Comparison of ENCODE assay signal across 22 cellular contexts in genomic region chr7:70018700-70019099, GRCh38.
DNase-seq lines count a peak whose midpoint lies in the region; ATAC-seq, FAIRE-seq and TF ChIP-seq lines count a peak whose summit lies in the region.
"Had no signal": no experiment of that assay in that cellular context is flagged by ENCODE, and none has a peak within 500 bp of the region (broad histone marks: within the 10 kb centered on the region; RNA-seq: fewer than 3 reads in every experiment).

No MANE protein-coding gene starts in this region.

- H3K9ac ChIP-seq in IMR-90 (ENCODE audit: low read depth, low read length) (no peak overlapping the region), K562 (ENCODE audit: insufficient read depth in 1 of 2, low read depth in 2 of 2, low read length in 2 of 2) (no peak overlapping the region)
- H3K9ac ChIP-seq: BLaER1 treated with 17β-estradiol and CSF1 and Interleukin-3, amounts not matched to agents 10 nM and 100 nM had no signal

- H3K27ac Mint-ChIP-seq in osteocyte (ENCODE audit: unreplicated experiment): peak overlapping the region; percentile 4
- H3K27ac Mint-ChIP-seq in T-helper 2 cell treated with Interferon-gamma antibody and Interleukin-4, amounts not matched to agents 5 μg/mL and 100 μg/mL, for 36 hours: no peak overlapping the region
- H3K27ac Mint-ChIP-seq: B cell; CD4-positive, alpha-beta T cell; CD8-positive, alpha-beta T cell had no signal

- WGBS in IMR-90 (ENCODE audit: extremely low coverage in 2 of 2, insufficient read length in 1 of 2), 2 experiments: no CpG with 5 or more reads among the region's 1 CpG
- 0% methylated on average over 1 of the region's 1 CpG for WGBS in K562 (ENCODE audit: insufficient coverage, low coverage, missing lambda C conversion rate)

- CTCF ChIA-PET in IMR-90 (lab: Yijun Ruan, JAX): no interaction called here
- CTCF ChIA-PET in K562 (lab: Yijun Ruan, JAX; ENCODE audit: low intra/inter-chr PET ratio): interaction anchor here (0.6 kb wide), 1 partner anchor 598 kb away, joined by 3 read pairs; no protein-coding TSS in a partner anchor

- H3K27me3 Mint-ChIP-seq in osteocyte (ENCODE audit: unreplicated experiment): no peaks in the 10 kb centered on the region
- peaks cover 2% of the 10 kb centered on the region for H3K27me3 Mint-ChIP-seq in T-helper 2 cell treated with Interferon-gamma antibody and Interleukin-4, amounts not matched to agents 5 μg/mL and 100 μg/mL, for 36 hours (ENCODE audit: low read depth)
- H3K27me3 Mint-ChIP-seq: B cell; CD4-positive, alpha-beta T cell had no signal

- H3K36me3 Mint-ChIP-seq in osteocyte (ENCODE audit: unreplicated experiment): peaks cover 3% of the 10 kb centered on the region
- H3K36me3 Mint-ChIP-seq in T-helper 2 cell treated with Interferon-gamma antibody and Interleukin-4, amounts not matched to agents 5 μg/mL and 100 μg/mL, for 36 hours (ENCODE audit: low read depth): no peaks in the 10 kb centered on the region
- H3K36me3 Mint-ChIP-seq: CD8-positive, alpha-beta T cell had no signal

- no peak overlapping the region for H2AK5ac ChIP-seq in IMR-90 (ENCODE audit: low read depth, low read length)

- no peak overlapping the region for H2BK120ac ChIP-seq in IMR-90 (ENCODE audit: low read depth, low read length)

- H3K4me1 ChIP-seq in IMR-90 (ENCODE audit: control insufficient read depth, insufficient read depth, low read length) (no peaks in the 10 kb centered on the region), K562 (replicated peaks in 1 of 2; ENCODE audit: control insufficient read depth in 2 of 2, insufficient read depth in 2 of 2, low read length in 2 of 2) (no peaks in the 10 kb centered on the region)

- H3K79me1 ChIP-seq in IMR-90 (ENCODE audit: low read depth in 1 of 2, low read length in 2 of 2): no peaks in the 10 kb centered on the region

- H2AK9ac ChIP-seq in IMR-90 (replicated peaks; ENCODE audit: low read depth, low read length, poor library complexity): no peak overlapping the region

- no peak for DNase-seq in IMR-90
- no peak for DNase-seq in K562 (ENCODE audit: extremely low read depth in 1 of 4, low spot score in 3 of 4)
- no peak for DNase-seq in osteocyte (ENCODE audit: extremely low spot score, unreplicated experiment)
- DNase-seq in activated CD4-positive, alpha-beta T cell treated with anti-CD3 and anti-CD28 coated beads for 1 hour: no peak
- no peak for DNase-seq in T-helper 2 cell treated with Interferon-gamma antibody and Interleukin-4, amounts not matched to agents 5 μg/mL and 100 μg/mL, for 36 hours (ENCODE audit: low spot score)
- DNase-seq: 8988T; AML-193; Caco-2; Calu3; CD4-positive, alpha-beta T cell; CD8-positive, alpha-beta T cell; DMS79 treated with DMSO at 0.1 percent for 48 hours; GF-D8 had no signal

- H4K91ac ChIP-seq in IMR-90 (ENCODE audit: insufficient read depth, low read depth, low read length): no peak overlapping the region

- H3K56ac ChIP-seq in IMR-90 (ENCODE audit: extremely low read depth, insufficient read depth, low read length): no peak overlapping the region

- H2AFZ ChIP-seq in IMR-90 (replicated peaks; ENCODE audit: low read length, poor library complexity) (no peak overlapping the region), K562 (ENCODE audit: low read depth, low read length) (no peak overlapping the region)

- no peak overlapping the region for H3K4me2 ChIP-seq in IMR-90 (ENCODE audit: low read depth, low read length)
- H3K4me2 ChIP-seq in K562 (ENCODE audit: insufficient read depth, low read length): no peak overlapping the region
- H3K4me2 ChIP-seq: BLaER1 treated with 17β-estradiol and CSF1 and Interleukin-3, amounts not matched to agents 10 nM and 100 nM had no signal

- peaks cover 3% of the 10 kb centered on the region for H3K9me3 Mint-ChIP-seq in osteocyte (ENCODE audit: unreplicated experiment)
- no peaks in the 10 kb centered on the region for H3K9me3 Mint-ChIP-seq in T-helper 2 cell treated with Interferon-gamma antibody and Interleukin-4, amounts not matched to agents 5 μg/mL and 100 μg/mL, for 36 hours
- H3K9me3 Mint-ChIP-seq: CD4-positive, alpha-beta T cell; CD8-positive, alpha-beta T cell had no signal

- in situ Hi-C loops in IMR-90 (cut with MboI; ENCODE audit: low sequenced_read_pairs): no loop called here
- in situ Hi-C loops in K562 (cut with MboI): no loop called here

- H4K20me1 ChIP-seq in IMR-90 (ENCODE audit: insufficient read depth, low read length) (no peaks in the 10 kb centered on the region), K562 (replicated peaks; ENCODE audit: control insufficient read depth, insufficient read depth, low read length) (no peaks in the 10 kb centered on the region)

- BruUV-seq in IMR-90 (replicated peaks; lab: Mats Ljungman, UMichigan) (no TSS peak), K562 (replicated peaks; lab: Mats Ljungman, UMichigan) (no TSS peak)

- TF ChIP-seq RAD21 in IMR-90 (IDR thresholded peaks at IDR 0.05; ENCODE audit: low read length): no peak
- TF ChIP-seq RAD21 in K562 (CRISPR knock-in tag; conservative IDR thresholded peaks at IDR 0.05 in 1 of 2, IDR thresholded peaks at IDR 0.05 in 1 of 2): no peak

- H3K9me1 ChIP-seq in IMR-90 (ENCODE audit: insufficient read depth, low read length) (no peaks in the 10 kb centered on the region), K562 (ENCODE audit: control insufficient read depth, insufficient read depth, low read length) (no peaks in the 10 kb centered on the region)

- no peak overlapping the region for H2BK5ac ChIP-seq in IMR-90 (ENCODE audit: low read depth, low read length, poor library complexity, severe bottlenecking)

- H3K79me2 ChIP-seq in K562 (ENCODE audit: control insufficient read depth, insufficient read depth, low read length): no peaks in the 10 kb centered on the region

- H3K14ac ChIP-seq in IMR-90 (replicated peaks; ENCODE audit: low read depth, low read length): no peak overlapping the region

- H3K4ac ChIP-seq in IMR-90 (ENCODE audit: low read depth, low read length): no peak overlapping the region

- no peak overlapping the region for H2BK15ac ChIP-seq in IMR-90 (ENCODE audit: low read depth, low read length)

- intact Hi-C loops in IMR-90 (cut with micrococcal nuclease) (no loop called here), K562 (cut with micrococcal nuclease) (no loop called here)

- no peak overlapping the region for H3K18ac ChIP-seq in IMR-90 (ENCODE audit: low read depth, low read length)

- TF ChIP-seq CTCF in IMR-90 (conservative IDR thresholded peaks at IDR 0.05; ENCODE audit: low read depth, low read length): no peak
- TF ChIP-seq CTCF in K562 (IDR thresholded peaks at IDR 0.05 in 2 of 3, conservative IDR thresholded peaks at IDR 0.05 in 1 of 3; ENCODE audit: insufficient read depth in 2 of 3, low read depth in 1 of 3, low read length in 3 of 3): no peak
- TF ChIP-seq CTCF in osteocyte (IDR thresholded peaks at IDR 0.05): no peak

- H3K4me3 ChIP-seq in IMR-90 (ENCODE audit: insufficient read depth, low read depth, low read length) (no peak overlapping the region), K562 (no peak overlapping the region)
- H3K4me3 ChIP-seq: BLaER1 treated with 17β-estradiol and CSF1 and Interleukin-3, amounts not matched to agents 10 nM and 100 nM had no signal

- no peak for ATAC-seq in IMR-90 (ENCODE audit: low read depth)
- no peak for ATAC-seq in K562
- ATAC-seq in GM18861 (IDR thresholded peaks at IDR 0.05; ENCODE audit: unreplicated experiment): no peak
- ATAC-seq: CD8-positive, alpha-beta T cell had no signal

- H3K27ac ChIP-seq in IMR-90 (ENCODE audit: insufficient read depth, low read length): no peak overlapping the region
- no peak overlapping the region for H3K27ac ChIP-seq in K562 (ENCODE audit: extremely low read depth, low read depth, low read length)
- H3K27ac ChIP-seq: BLaER1 treated with 17β-estradiol and CSF1 and Interleukin-3, amounts not matched to agents 10 nM and 100 nM; C4-2B had no signal

- H3K9me3 ChIP-seq in IMR-90 (ENCODE audit: control insufficient read depth, insufficient read depth, low read length) (no peaks in the 10 kb centered on the region; the same call in 1 of the 2 replicates), K562 (replicated peaks; ENCODE audit: control insufficient read depth, insufficient read depth, low read depth, low read length) (no peaks in the 10 kb centered on the region)
- H3K9me3 ChIP-seq: BLaER1 treated with 17β-estradiol and CSF1 and Interleukin-3, amounts not matched to agents 10 nM and 100 nM; Caco-2 had no signal

- H3K4me3 Mint-ChIP-seq in osteocyte (ENCODE audit: unreplicated experiment): no peak overlapping the region
- H3K4me3 Mint-ChIP-seq in T-helper 2 cell treated with Interferon-gamma antibody and Interleukin-4, amounts not matched to agents 5 μg/mL and 100 μg/mL, for 36 hours: no peak overlapping the region
- H3K4me3 Mint-ChIP-seq: B cell; CD4-positive, alpha-beta T cell; CD8-positive, alpha-beta T cell had no signal

- no peak overlapping the region for H2BK20ac ChIP-seq in IMR-90 (ENCODE audit: low read depth, low read length)

- no peak for FAIRE-seq in K562 (lab: Jason Lieb, UNC)
- FAIRE-seq: A204.1, D721Med, G401.6, GM12891, GM19239 had no signal

- H3K36me3 ChIP-seq in IMR-90 (ENCODE audit: control insufficient read depth, insufficient read depth, low read length): no peaks in the 10 kb centered on the region
- no peaks in the 10 kb centered on the region for H3K36me3 ChIP-seq in K562 (ENCODE audit: control insufficient read depth, insufficient read depth, low read length)
- H3K36me3 ChIP-seq: BLaER1 treated with 17β-estradiol and CSF1 and Interleukin-3, amounts not matched to agents 10 nM and 100 nM had no signal

- H3K27me3 ChIP-seq in IMR-90 (ENCODE audit: control insufficient read depth, insufficient read depth, low read length) (no peaks in the 10 kb centered on the region), K562 (ENCODE audit: control insufficient read depth in 2 of 2, insufficient read depth in 2 of 2, low read length in 2 of 2) (0 out of 5 replicates have a peak, but pooled peaks cover 0 to 2% of the 10 kb centered on the region in 2 experiments)
- H3K27me3 ChIP-seq: BLaER1 treated with 17β-estradiol and CSF1 and Interleukin-3, amounts not matched to agents 10 nM and 100 nM had no signal

- POLR2A ChIA-PET in IMR-90 (lab: Charles Lee; ENCODE audit: unreplicated experiment): no interaction called here
- POLR2A ChIA-PET in K562 (lab: Yijun Ruan, JAX): no interaction called here

- H3K23ac ChIP-seq in IMR-90 (ENCODE audit: low read depth, low read length): no peak overlapping the region

- no peak overlapping the region for H4K5ac ChIP-seq in IMR-90 (ENCODE audit: low read depth, low read length)

- no peak for TF ChIP-seq EP300 in K562 (IDR thresholded peaks at IDR 0.05; ENCODE audit: low read length)

- dilution Hi-C loops in IMR-90 (cut with HindIII; ENCODE audit: low sequenced_read_pairs, unreplicated experiment): no loop called here

- TF ChIP-seq POLR2A in IMR-90 (IDR thresholded peaks at IDR 0.05; ENCODE audit: low read depth, low read length): no peak
- TF ChIP-seq POLR2A in K562 (conservative IDR thresholded peaks at IDR 0.05): no peak

- H4K8ac ChIP-seq in IMR-90 (ENCODE audit: low read depth in 2 of 2, low read length in 2 of 2): no peak overlapping the region

- H3K4me1 Mint-ChIP-seq in osteocyte (ENCODE audit: unreplicated experiment): peaks cover 52% of the 10 kb centered on the region
- H3K4me1 Mint-ChIP-seq in T-helper 2 cell treated with Interferon-gamma antibody and Interleukin-4, amounts not matched to agents 5 μg/mL and 100 μg/mL, for 36 hours (ENCODE audit: low read depth): no peaks in the 10 kb centered on the region

TF ChIP-seq in K562, 482 proteins besides CTCF, POLR2A, EP300 and RAD21 (continues in another document):
- TF ChIP-seq CEBPB (tag; IDR thresholded peaks at IDR 0.05): peak; percentile 3; the same call in 1 of the 2 replicates
